Comparison of ENCODE assay signal across 20 cellular contexts in genomic region chr6:18423426-18423825, GRCh38. TPM values are rescaled to one million over a fixed set of nuclear protein-coding genes. Genes with fewer than 3 reads are reported as not detected.
DNase-seq lines count a peak whose midpoint lies in the region; ATAC-seq, FAIRE-seq and TF ChIP-seq lines count a peak whose summit lies in the region.
"Had no signal": no experiment of that assay in that cellular context is flagged by ENCODE, and none has a peak within 500 bp of the region (broad histone marks: within the 10 kb centered on the region; RNA-seq: fewer than 3 reads in every experiment).

No MANE protein-coding gene starts in this region.

- H3K23ac ChIP-seq in H1 (ENCODE audit: insufficient read length) = no peak overlapping the region

- H2AFZ ChIP-seq in GM23338 (no peak overlapping the region), PC-3 (ENCODE audit: low read length) (no peak overlapping the region), H1 (ENCODE audit: low read length) (no peak overlapping the region)
- H2AFZ ChIP-seq: GM23248 had no signal

- no peak for TF ChIP-seq CTCF in GM23338 (conservative IDR thresholded peaks at IDR 0.05; ENCODE audit: low read depth in 2 of 2)
- TF ChIP-seq CTCF in PC-3 (conservative IDR thresholded peaks at IDR 0.05; ENCODE audit: low read depth, low read length) = no peak
- no peak for TF ChIP-seq CTCF in H1 (IDR thresholded peaks at IDR 0.05; ENCODE audit: control extremely low read depth in 1 of 3, insufficient read depth in 1 of 3, low read depth in 1 of 3, low read length in 3 of 3)
- TF ChIP-seq CTCF in psoas muscle (IDR thresholded peaks at IDR 0.05) = no peak

- no peak overlapping the region for H3K18ac ChIP-seq in H1 (ENCODE audit: extremely low read depth, low read length)

- TF ChIP-seq RAD21 in H1 (IDR thresholded peaks at IDR 0.05 in 1 of 2, conservative IDR thresholded peaks at IDR 0.05 in 1 of 2; ENCODE audit: low read depth in 2 of 2, low read length in 2 of 2) = no peak

- no peak overlapping the region for H2BK120ac ChIP-seq in H1 (replicated peaks; ENCODE audit: low read depth, low read length)

- H3F3A ChIP-seq in GM23338 (replicated peaks; ENCODE audit: low read depth) = no peaks in the 10 kb centered on the region
- H3F3A ChIP-seq in PC-3 (ENCODE audit: low read length, unreplicated experiment) = no peaks in the 10 kb centered on the region

- H3K4me3 ChIP-seq in GM23338 = no peak overlapping the region
- no peak overlapping the region for H3K4me3 ChIP-seq in PC-3 (ENCODE audit: low read length)
- no peak overlapping the region for H3K4me3 ChIP-seq in H1 (ENCODE audit: extremely low read depth in 1 of 4, insufficient read depth in 2 of 4, low read depth in 3 of 4, low read length in 4 of 4)
- H3K4me3 ChIP-seq in psoas muscle = no peak overlapping the region
- H3K4me3 ChIP-seq: GM12878, GM23248, HAP-1 had no signal

- H3K9me3 Mint-ChIP-seq in GM23338 = no peaks in the 10 kb centered on the region
- H3K9me3 Mint-ChIP-seq: CD4-positive, alpha-beta memory T cell; HFFc6 had no signal

- H3K4me1 ChIP-seq in GM23338 (ENCODE audit: insufficient read depth) (peaks cover 20% of the 10 kb centered on the region), PC-3 (ENCODE audit: insufficient read depth, low read length) (peaks cover 8% of the 10 kb centered on the region), H1 (replicated peaks in 1 of 4; ENCODE audit: control insufficient read depth in 3 of 4, insufficient read depth in 4 of 4, low read length in 3 of 4) (peaks cover 0 to 4% (median 1%) of the 10 kb centered on the region in 4 experiments; a peak in 1 of 7 replicates), psoas muscle (peaks cover 89% of the 10 kb centered on the region)

- H3K4me1 Mint-ChIP-seq in GM23338 = peaks cover 19% of the 10 kb centered on the region
- H3K4me1 Mint-ChIP-seq: CD4-positive, alpha-beta memory T cell had no signal

- H4K91ac ChIP-seq in H1 (replicated peaks; ENCODE audit: insufficient read length, low read length) = no peak overlapping the region

- BruUV-seq in PC-3 (replicated peaks; lab: Mats Ljungman, UMichigan) = no TSS peak

- H3K79me1 ChIP-seq in H1 (ENCODE audit: low read depth, low read length) = no peaks in the 10 kb centered on the region

- H3K4me2 ChIP-seq in GM23338 = 0 out of 2 replicates have a peak overlapping the region, but pooled peaks have one; percentile 11
- H3K4me2 ChIP-seq in PC-3 (ENCODE audit: low read length) = no peak overlapping the region
- no peak overlapping the region for H3K4me2 ChIP-seq in H1 (ENCODE audit: insufficient read depth in 1 of 2, low read depth in 2 of 2, low read length in 2 of 2)

- no peak overlapping the region for H4K8ac ChIP-seq in H1 (ENCODE audit: extremely low read depth, insufficient read depth, low read length)

- H3K56ac ChIP-seq in H1 (replicated peaks; ENCODE audit: insufficient read length, low read depth, low read length) = no peak overlapping the region

- H2BK5ac ChIP-seq in H1 (ENCODE audit: low read depth, low read length) = no peak overlapping the region

- no peak overlapping the region for H2BK12ac ChIP-seq in H1 (ENCODE audit: low read depth, low read length)

- H3K27ac Mint-ChIP-seq in GM23338 = no peak overlapping the region
- H3K27ac Mint-ChIP-seq: CD4-positive, alpha-beta memory T cell; HFFc6 had no signal

- 85% methylated on average over 3 of the region's 3 CpGs; no CpG with 5 or more reads in 1 of the 2 experiments for WGBS in H1 (ENCODE audit: extremely low coverage in 1 of 2, insufficient coverage in 1 of 2, insufficient read length in 1 of 2, insufficient replicate concordance in 2 of 2, low coverage in 1 of 2, low lambda C conversion rate in 2 of 2, missing lambda C conversion rate in 1 of 2), 2 experiments
- 33 to 62% (median 44%) methylated on average over 3 of the region's 3 CpGs for WGBS in psoas muscle, 3 donors

- peak; percentile 58 for FAIRE-seq in H1 (lab: Jason Lieb, UNC)
- FAIRE-seq: GM12878, GM19239, H54 had no signal

- H3K79me2 ChIP-seq in GM23338 (replicated peaks; ENCODE audit: insufficient read depth) (0 out of 2 replicates have a peak, but pooled peaks cover 3% of the 10 kb centered on the region), PC-3 (ENCODE audit: low read length) (no peaks in the 10 kb centered on the region), H1 (ENCODE audit: control insufficient read depth in 1 of 2, insufficient read depth in 2 of 2, low read length in 2 of 2) (no peaks in the 10 kb centered on the region)

- no peaks in the 10 kb centered on the region for H3K27me3 Mint-ChIP-seq in GM23338 (ENCODE audit: insufficient read depth, low read depth, poor library complexity)
- H3K27me3 Mint-ChIP-seq: CD4-positive, alpha-beta memory T cell had no signal

- DNase-seq in GM23338 (ENCODE audit: low spot score) (no peak), PC-3 (peak; percentile 43), H1 (ENCODE audit: low read depth in 1 of 2, low spot score in 2 of 2) (no peak), psoas muscle (no peak), T-helper 2 cell (no peak)
- DNase-seq in activated CD4-positive, alpha-beta T cell treated with anti-CD3 and anti-CD28 coated beads for 1 hour = no peak
- DNase-seq: C1 segment of cervical spinal cord; Calu3; CD4-positive, alpha-beta memory T cell; COR-L47; EL; GDM1; GM23248; HFFc6 had no signal

- H4K20me1 ChIP-seq in GM23338 (replicated peaks; ENCODE audit: insufficient read depth) = no peaks in the 10 kb centered on the region
- H4K20me1 ChIP-seq in PC-3 (ENCODE audit: low read length) = no peaks in the 10 kb centered on the region
- no peaks in the 10 kb centered on the region for H4K20me1 ChIP-seq in H1 (replicated peaks in 1 of 2; ENCODE audit: control insufficient read depth in 1 of 2, insufficient read depth in 2 of 2, low read length in 2 of 2)

- H3K23me2 ChIP-seq in H1 (ENCODE audit: low read depth, low read length) = no peaks in the 10 kb centered on the region

- H3K27me3 ChIP-seq in GM23338 (ENCODE audit: insufficient read depth) = no peaks in the 10 kb centered on the region
- H3K27me3 ChIP-seq in PC-3 (ENCODE audit: low read length) = no peaks in the 10 kb centered on the region
- no peaks in the 10 kb centered on the region for H3K27me3 ChIP-seq in H1 (replicated peaks in 1 of 4; ENCODE audit: control insufficient read depth in 3 of 4, extremely low read depth in 1 of 4, insufficient read depth in 3 of 4, low read length in 3 of 4)
- H3K27me3 ChIP-seq in psoas muscle (ENCODE audit: insufficient read depth in 3 of 3, low read length in 2 of 3) = no peaks in the 10 kb centered on the region

- no peak overlapping the region for H3K14ac ChIP-seq in H1 (ENCODE audit: insufficient read length)

- no peak for ATAC-seq in GM23338
- ATAC-seq in PC-3 = no peak
- ATAC-seq in psoas muscle = no peak
- no peak for ATAC-seq in GM21576 (IDR thresholded peaks at IDR 0.05; ENCODE audit: unreplicated experiment)
- no peak for ATAC-seq in HG03039 (IDR thresholded peaks at IDR 0.05; ENCODE audit: unreplicated experiment)
- ATAC-seq: GM12878 had no signal

- H2BK15ac ChIP-seq in H1 (ENCODE audit: low read length) = no peak overlapping the region

- no peak overlapping the region for H3K4me3 Mint-ChIP-seq in GM23338
- H3K4me3 Mint-ChIP-seq: CD4-positive, alpha-beta memory T cell; HFFc6 had no signal

- H4K5ac ChIP-seq in H1 (ENCODE audit: insufficient read length, low read depth, low read length) = no peak overlapping the region

- CTCF ChIA-PET in PC-3 (lab: Charles Lee) (no interaction called here), H1 (lab: Charles Lee; ENCODE audit: partially characterized antibody) (interaction anchor here (1.6 kb wide), 1 partner anchor 24 kb away, joined by 4 read pairs; no protein-coding TSS in a partner anchor)

- no peak overlapping the region for H2AK5ac ChIP-seq in H1 (ENCODE audit: low read depth, low read length)

- no peaks in the 10 kb centered on the region for H3K36me3 Mint-ChIP-seq in GM23338 (ENCODE audit: low read depth)

- H3K27ac ChIP-seq in GM23338 (ENCODE audit: low read depth) (no peak overlapping the region), PC-3 (ENCODE audit: low read length) (no peak overlapping the region), H1 (ENCODE audit: low read depth, low read length) (no peak overlapping the region), psoas muscle (peak overlapping the region; percentile 18)
- H3K27ac ChIP-seq: GM23248 had no signal

- H3K9me3 ChIP-seq in PC-3 (ENCODE audit: low read length) (no peaks in the 10 kb centered on the region), H1 (ENCODE audit: insufficient read depth in 2 of 2, low read depth in 1 of 2, low read length in 1 of 2) (no peaks in the 10 kb centered on the region), psoas muscle (no peaks in the 10 kb centered on the region)
- H3K9me3 ChIP-seq: HAP-1 had no signal

- no peak for TF ChIP-seq POLR2A in H1 (IDR thresholded peaks at IDR 0.05; ENCODE audit: control extremely low read depth in 1 of 2, low read depth in 2 of 2, low read length in 2 of 2)

- no peak overlapping the region for H3K4ac ChIP-seq in H1 (replicated peaks; ENCODE audit: insufficient read length, low read depth, low read length)

- no peak overlapping the region for H2BK20ac ChIP-seq in H1 (ENCODE audit: low read length)

- H3K9ac ChIP-seq in PC-3 (ENCODE audit: low read length) (no peak overlapping the region), H1 (replicated peaks in 1 of 4; ENCODE audit: extremely low read depth in 1 of 4, low read depth in 3 of 4, low read length in 3 of 4) (no peak overlapping the region)
- H3K9ac ChIP-seq: GM23248 had no signal

- intact Hi-C loops in PC-3 (cut with micrococcal nuclease) = no loop called here
- intact Hi-C loops in psoas muscle (cut with DNase I) = no loop called here

- TF ChIP-seq EP300 in H1 (IDR thresholded peaks at IDR 0.05; ENCODE audit: borderline replicate concordance in 1 of 2, low read depth in 2 of 2, low read length in 2 of 2) = no peak

- POLR2A ChIA-PET in PC-3 (lab: Charles Lee; ENCODE audit: unreplicated experiment) (no interaction called here), H1 (lab: Charles Lee; ENCODE audit: partially characterized antibody) (no interaction called here)

- no peaks in the 10 kb centered on the region; the same call in 1 of the 2 replicates for H3K9me2 ChIP-seq in GM23338 (ENCODE audit: insufficient read depth)
- no peaks in the 10 kb centered on the region for H3K9me2 ChIP-seq in PC-3 (replicated peaks; ENCODE audit: low read length)

- H3K36me3 ChIP-seq in GM23338 (ENCODE audit: insufficient read depth) (no peaks in the 10 kb centered on the region), PC-3 (ENCODE audit: low read depth, low read length) (no peaks in the 10 kb centered on the region), H1 (ENCODE audit: control insufficient read depth in 2 of 4, insufficient read depth in 4 of 4, low read length in 3 of 4) (no peaks in the 10 kb centered on the region), psoas muscle (ENCODE audit: insufficient read depth in 1 of 2, low read depth in 1 of 2) (peaks cover 0 to 11% of the 10 kb centered on the region in 2 donors)
- H3K36me3 ChIP-seq: HAP-1 had no signal

RNA-seq across cellular contexts. Expression of gene RNF144B, which starts 36.3 kb away (rescaled TPM):
- total RNA-seq in GM23338 (2014; rRNA removed; shearing (Covaris generic)) = 8.0 and 9.0 TPM in 2 replicates
- polyA plus RNA-seq in GM23338 (2016; fragmentation: Nextera tagmentation; extraction: Ambion mirVana) = 3.2 and 4.2 TPM in 2 replicates
- 4.6 and 7.8 TPM in 2 replicates for total RNA-seq in PC-3 (2014; rRNA removed)
- 9.8 and 11.2 TPM in 2 replicates for total RNA-seq in H1 (2021; fragmentation: NEBNext Ultra II Directional; extraction: Animal tissue kit (Norgen Biotek cat#: 25700))
- polyA plus RNA-seq in H1 (2011; rRNA removed) = 1.1 and 1.8 TPM in 2 replicates
- 1.6 TPM for polyA plus RNA-seq in H1 (2011; cell fraction: cytosol; rRNA removed)
- polyA plus RNA-seq in H1 (2011; cell fraction: nucleus; rRNA removed) = 1.3 TPM
- 2.4 to 4.1 TPM (median 3.2 TPM) in 4 replicates for polyA plus RNA-seq in H1 (2012, experiment 1 of 2)
- 0.31 TPM for polyA plus RNA-seq in H1 (2012, experiment 2 of 2)
- polyA plus RNA-seq in H1 (2013, experiment 1 of 2) = 2.9 TPM
- polyA plus RNA-seq in H1 (2013, experiment 2 of 2) = 3.1 TPM
- 7.2 and 8.1 TPM in 2 replicates for polyA minus RNA-seq in H1 (2011; rRNA and poly(A)+ RNA removed)
- polyA minus RNA-seq in H1 (2011; cell fraction: cytosol; rRNA and poly(A)+ RNA removed) = 3.3 TPM
- 3.2 TPM for polyA minus RNA-seq in H1 (2011; cell fraction: nucleus; rRNA and poly(A)+ RNA removed)
- total RNA-seq in psoas muscle = 10 to 100 TPM; 33.6 to 94.9 (median 65.4) TPM
- 10 to 100 TPM in 1 of 3 donors, 1 to 10 TPM in 2; 6.0 to 34.5 (median 7.9) TPM for polyA plus RNA-seq in psoas muscle
